In the genomic region with DNA sequence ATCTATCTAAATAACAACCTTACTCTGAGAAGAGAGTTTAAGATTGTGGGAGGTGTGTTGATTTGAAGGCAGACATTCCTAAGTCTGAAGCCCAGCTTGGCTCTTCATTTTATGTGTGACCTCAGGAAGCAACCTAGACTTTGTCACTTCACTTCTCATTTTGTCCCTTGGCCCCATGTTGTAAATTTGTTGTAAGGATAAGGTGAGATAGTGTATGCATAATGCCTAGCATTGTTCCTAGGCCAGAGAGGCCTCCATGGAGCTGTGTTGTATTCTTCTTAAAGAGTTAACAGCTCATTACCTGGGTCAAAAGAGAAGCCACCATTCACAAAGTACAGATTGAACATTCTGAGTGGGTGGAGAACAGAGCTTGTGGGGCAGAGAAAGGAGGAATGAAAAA, we compare ENCODE assay signal across 36 cellular contexts.
"Had no signal": no experiment of that assay in that cellular context is flagged by ENCODE, and none has a peak within 500 bp of the region (broad histone marks: within the 10 kb centered on the region; RNA-seq: fewer than 3 reads in every experiment).

No MANE protein-coding gene starts in this region.

- H3K27me3 Mint-ChIP-seq: activated B cell treated with CpG ODN at 0.5 μM for 24 hours; activated CD4-positive, alpha-beta memory T cell treated with anti-CD3 and anti-CD28 coated beads for 36 hours; activated CD4-positive, alpha-beta T cell treated with anti-CD3 and anti-CD28 coated beads, Interleukin-2, amount 10 ng/mL, durations not matched to agents 24 days and 14 days; activated CD8-positive, alpha-beta memory T cell treated with anti-CD3 and anti-CD28 coated beads, Interleukin-2, amount 10 ng/mL, durations not matched to agents 7 days and 5 days; activated naive CD4-positive, alpha-beta T cell treated with anti-CD3 and anti-CD28 coated beads, Interleukin-2, amount 10 ng/mL, durations not matched to agents 7 days and 5 days; activated naive CD4-positive, alpha-beta T cell treated with anti-CD3 and anti-CD28 coated beads, Interleukin-2, amount 50 U/mL, for 24 hours; activated naive CD8-positive, alpha-beta T cell; activated naive CD8-positive, alpha-beta T cell treated with anti-CD3 and anti-CD28 coated beads, Interleukin-2, amount 10 ng/mL, durations not matched to agents 7 days and 5 days; activated naive CD8-positive, alpha-beta T cell treated with anti-CD3 and anti-CD28 coated beads, Interleukin-2, amount 50 U/mL, for 24 hours; activated T-cell treated with anti-CD3 and anti-CD28 coated beads, Interleukin-2, amount 50 U/mL, for 24 hours; central memory CD8-positive, alpha-beta T cell had no signal

- H3K4me1 Mint-ChIP-seq: activated B cell treated with CpG ODN at 0.5 μM for 24 hours; activated CD4-positive, alpha-beta T cell treated with anti-CD3 and anti-CD28 coated beads, Interleukin-2, amount 10 ng/mL, durations not matched to agents 24 days and 14 days; activated CD8-positive, alpha-beta memory T cell treated with anti-CD3 and anti-CD28 coated beads, Interleukin-2, amount 10 ng/mL, durations not matched to agents 7 days and 5 days; activated naive CD4-positive, alpha-beta T cell treated with anti-CD3 and anti-CD28 coated beads, Interleukin-2, amount 10 ng/mL, durations not matched to agents 7 days and 5 days; activated naive CD4-positive, alpha-beta T cell treated with anti-CD3 and anti-CD28 coated beads, Interleukin-2, amount 50 U/mL, for 24 hours; activated naive CD8-positive, alpha-beta T cell treated with anti-CD3 and anti-CD28 coated beads, Interleukin-2, amount 10 ng/mL, durations not matched to agents 7 days and 5 days; activated naive CD8-positive, alpha-beta T cell treated with anti-CD3 and anti-CD28 coated beads, Interleukin-2, amount 50 U/mL, for 24 hours; brain; central memory CD8-positive, alpha-beta T cell had no signal

- H3K9me3 ChIP-seq: ascending aorta had no signal

- H3K36me3 ChIP-seq: ascending aorta, cardiac muscle cell had no signal

- H3K4me3 Mint-ChIP-seq: activated B cell treated with CpG ODN at 0.5 μM for 24 hours; activated CD4-positive, alpha-beta memory T cell treated with anti-CD3 and anti-CD28 coated beads for 36 hours; activated CD4-positive, alpha-beta T cell treated with anti-CD3 and anti-CD28 coated beads, Interleukin-2, amount 10 ng/mL, durations not matched to agents 24 days and 14 days; activated CD8-positive, alpha-beta memory T cell treated with anti-CD3 and anti-CD28 coated beads, Interleukin-2, amount 10 ng/mL, durations not matched to agents 7 days and 5 days; activated CD8-positive, alpha-beta T cell treated with anti-CD3 and anti-CD28 coated beads, Interleukin-2, amount 10 ng/mL, durations not matched to agents 7 days and 5 days; activated naive CD4-positive, alpha-beta T cell treated with anti-CD3 and anti-CD28 coated beads, Interleukin-2, amount 10 ng/mL, durations not matched to agents 7 days and 5 days; activated naive CD4-positive, alpha-beta T cell treated with anti-CD3 and anti-CD28 coated beads, Interleukin-2, amount 50 U/mL, for 24 hours; activated naive CD8-positive, alpha-beta T cell; activated naive CD8-positive, alpha-beta T cell treated with anti-CD3 and anti-CD28 coated beads, Interleukin-2, amount 10 ng/mL, durations not matched to agents 7 days and 5 days; activated naive CD8-positive, alpha-beta T cell treated with anti-CD3 and anti-CD28 coated beads, Interleukin-2, amount 50 U/mL, for 24 hours; activated T-cell treated with anti-CD3 and anti-CD28 coated beads, Interleukin-2, amount 50 U/mL, for 24 hours; brain; central memory CD8-positive, alpha-beta T cell; T-helper 1 cell treated with Interleukin-12 subunit alpha and Interleukin-12 subunit beta and Interleukin-4 antibody, amounts not matched to agents 30 μg/mL and 1 μg/mL, for 36 hours; T-helper 2 cell treated with Interferon-gamma antibody and Interleukin-4, amounts not matched to agents 5 μg/mL and 100 μg/mL, for 36 hours had no signal

- H3K27ac ChIP-seq: ascending aorta, cardiac muscle cell, VCaP had no signal

- DNase-seq: activated B cell treated with CpG ODN at 0.5 μM for 24 hours; activated CD4-positive, alpha-beta memory T cell treated with anti-CD3 and anti-CD28 coated beads for 36 hours; activated CD4-positive, alpha-beta T cell treated with anti-CD3 and anti-CD28 coated beads for 4 hours; activated CD4-positive, alpha-beta T cell treated with anti-CD3 and anti-CD28 coated beads, Interleukin-2, amount 10 ng/mL, durations not matched to agents 24 days and 14 days; activated CD4-positive, alpha-beta T cell treated with anti-CD3 and anti-CD28 coated beads, Interleukin-2, amount 50 U/mL, for 1 hour; activated CD4-positive, alpha-beta T cell treated with anti-CD3 and anti-CD28 coated beads, Interleukin-2, amount 50 U/mL, for 4 hours; activated CD4-positive, CD25-positive, alpha-beta regulatory T cell treated with anti-CD3 and anti-CD28 coated beads, Interleukin-2, amount 50 U/mL, for 72 hours; activated CD8-positive, alpha-beta memory T cell treated with anti-CD3 and anti-CD28 coated beads for 24 hours; activated CD8-positive, alpha-beta memory T cell treated with anti-CD3 and anti-CD28 coated beads, Interleukin-2, amount 10 ng/mL, durations not matched to agents 7 days and 5 days; activated CD8-positive, alpha-beta memory T cell treated with anti-CD3 and anti-CD28 coated beads, Interleukin-2, amount 50 U/mL, for 48 hours; activated CD8-positive, alpha-beta T cell treated with anti-CD3 and anti-CD28 coated beads, Interleukin-2, amount 10 ng/mL, durations not matched to agents 7 days and 5 days; activated effector memory CD4-positive, alpha-beta T cell treated with Interleukin-2 at 50 U/mL for 16 hours; activated gamma-delta T cell; activated naive CD4-positive, alpha-beta T cell treated with anti-CD3 and anti-CD28 coated beads, Interleukin-2, amount 10 ng/mL, durations not matched to agents 7 days and 5 days; activated naive CD4-positive, alpha-beta T cell treated with Interleukin-2 at 50 U/mL for 16 hours; activated naive CD8-positive, alpha-beta T cell treated with anti-CD3 and anti-CD28 coated beads, Interleukin-2, amount 10 ng/mL, durations not matched to agents 7 days and 5 days; activated naive CD8-positive, alpha-beta T cell treated with anti-CD3 and anti-CD28 coated beads, Interleukin-2, amount 50 U/mL, for 24 hours; activated T-cell treated with anti-CD3 and anti-CD28 coated beads, Interleukin-2, amount 50 U/mL, for 24 hours; activated T-cell treated with anti-CD3 and anti-CD28 coated beads, Interleukin-2, amount 50 U/mL, for 48 hours; amygdala; anterior cingulate cortex; caudate nucleus; cerebellar nuclear complex; T-helper 1 cell; T-helper 2 cell; T-helper 9 cell had no signal

- H3K36me3 Mint-ChIP-seq: activated CD4-positive, alpha-beta memory T cell treated with anti-CD3 and anti-CD28 coated beads for 36 hours; activated CD8-positive, alpha-beta memory T cell treated with anti-CD3 and anti-CD28 coated beads, Interleukin-2, amount 10 ng/mL, durations not matched to agents 7 days and 5 days; activated naive CD4-positive, alpha-beta T cell treated with anti-CD3 and anti-CD28 coated beads, Interleukin-2, amount 10 ng/mL, durations not matched to agents 7 days and 5 days; activated naive CD4-positive, alpha-beta T cell treated with anti-CD3 and anti-CD28 coated beads, Interleukin-2, amount 50 U/mL, for 24 hours; activated naive CD8-positive, alpha-beta T cell; activated naive CD8-positive, alpha-beta T cell treated with anti-CD3 and anti-CD28 coated beads, Interleukin-2, amount 10 ng/mL, durations not matched to agents 7 days and 5 days; brain had no signal

- H3K4me1 ChIP-seq: ascending aorta had no signal

- H3K27ac Mint-ChIP-seq: activated B cell treated with CpG ODN at 0.5 μM for 24 hours; activated CD4-positive, alpha-beta memory T cell treated with anti-CD3 and anti-CD28 coated beads for 36 hours; activated CD4-positive, alpha-beta T cell treated with anti-CD3 and anti-CD28 coated beads, Interleukin-2, amount 10 ng/mL, durations not matched to agents 24 days and 14 days; activated CD8-positive, alpha-beta memory T cell treated with anti-CD3 and anti-CD28 coated beads, Interleukin-2, amount 10 ng/mL, durations not matched to agents 7 days and 5 days; activated CD8-positive, alpha-beta T cell treated with anti-CD3 and anti-CD28 coated beads, Interleukin-2, amount 10 ng/mL, durations not matched to agents 7 days and 5 days; activated naive CD4-positive, alpha-beta T cell treated with anti-CD3 and anti-CD28 coated beads, Interleukin-2, amount 10 ng/mL, durations not matched to agents 7 days and 5 days; activated naive CD4-positive, alpha-beta T cell treated with anti-CD3 and anti-CD28 coated beads, Interleukin-2, amount 50 U/mL, for 24 hours; activated naive CD8-positive, alpha-beta T cell; activated naive CD8-positive, alpha-beta T cell treated with anti-CD3 and anti-CD28 coated beads, Interleukin-2, amount 10 ng/mL, durations not matched to agents 7 days and 5 days; activated naive CD8-positive, alpha-beta T cell treated with anti-CD3 and anti-CD28 coated beads, Interleukin-2, amount 50 U/mL, for 24 hours; activated T-cell treated with anti-CD3 and anti-CD28 coated beads, Interleukin-2, amount 50 U/mL, for 24 hours; activated T-helper 2 cell treated with anti-CD3 and anti-CD28 coated beads, Interferon-gamma antibody, Interleukin-2, Interleukin-4, amounts not matched to agents 10 μg/mL and 5 μg/mL and 100 μg/mL, durations not matched to agents 14 hours and 24 hours and 36 hours; T-helper 1 cell treated with Interleukin-12 subunit alpha and Interleukin-12 subunit beta and Interleukin-4 antibody, amounts not matched to agents 30 μg/mL and 1 μg/mL, for 36 hours; T-helper 2 cell treated with Interferon-gamma antibody and Interleukin-4, amounts not matched to agents 5 μg/mL and 100 μg/mL, for 36 hours had no signal

- H3K27me3 ChIP-seq: ascending aorta, cardiac muscle cell had no signal

- H3K4me3 ChIP-seq: ascending aorta, cardiac muscle cell had no signal

- ATAC-seq: activated CD8-positive, alpha-beta memory T cell treated with anti-CD3 and anti-CD28 coated beads, Interleukin-2, amount 10 ng/mL, durations not matched to agents 7 days and 5 days; activated CD8-positive, alpha-beta T cell treated with anti-CD3 and anti-CD28 coated beads, Interleukin-2, amount 10 ng/mL, durations not matched to agents 7 days and 5 days; activated naive CD8-positive, alpha-beta T cell treated with anti-CD3 and anti-CD28 coated beads, Interleukin-2, amount 50 U/mL, for 24 hours had no signal
